ENCODE assay signal across 8 cellular contexts in genomic region chr17:66348605-66349165, GRCh38. TPM values are rescaled to one million over a fixed set of nuclear protein-coding genes. Genes with fewer than 3 reads are reported as not detected.
A peak's percentile ranks its signal among the peaks of the same experiment; 100 is the strongest.
DNase-seq lines count a peak whose midpoint lies in the region; TF ChIP-seq lines count a peak whose summit lies in the region.

No MANE protein-coding gene starts in this region.

- POLR2A ChIA-PET in CD8-positive, alpha-beta memory T cell (lab: Charles Lee): no interaction called here
- POLR2A ChIA-PET in activated CD4-positive, alpha-beta memory T cell treated with anti-CD3 and anti-CD28 coated beads, Interleukin-2, amount 10 ng/mL, durations not matched to agents 7 days and 5 days (lab: Charles Lee): interaction anchor here (0.7 to 2.2 kb wide), 2 partner anchors 44 to 51 kb away, joined by 3 to 5 read pairs; no protein-coding TSS in a partner anchor

- peaks cover 32% of the 10 kb centered on the region for H3K4me1 ChIP-seq in CD8-positive, alpha-beta memory T cell (ENCODE audit: insufficient read depth, low read length)

- H3K36me3 Mint-ChIP-seq in CD8-positive, alpha-beta memory T cell: no peaks in the 10 kb centered on the region
- peaks cover 4% of the 10 kb centered on the region for H3K36me3 Mint-ChIP-seq in activated CD4-positive, alpha-beta memory T cell treated with anti-CD3 and anti-CD28 coated beads, Interleukin-2, amount 10 ng/mL, durations not matched to agents 7 days and 5 days (ENCODE audit: low read depth)
- no peaks in the 10 kb centered on the region for H3K36me3 Mint-ChIP-seq in nephron progenitor cell (ENCODE audit: low read depth)

- CTCF ChIA-PET in CD8-positive, alpha-beta memory T cell (lab: Charles Lee): no interaction called here
- CTCF ChIA-PET in activated CD4-positive, alpha-beta memory T cell treated with anti-CD3 and anti-CD28 coated beads, Interleukin-2, amount 10 ng/mL, durations not matched to agents 7 days and 5 days (lab: Charles Lee): interaction anchor here (1.1 kb wide), 1 partner anchor 17 kb away, joined by 3 read pairs; no protein-coding TSS in a partner anchor

- no peak overlapping the region for H3K4me3 ChIP-seq in CD8-positive, alpha-beta memory T cell (ENCODE audit: low read length)

- H3K9me3 Mint-ChIP-seq in CD8-positive, alpha-beta memory T cell: no peaks in the 10 kb centered on the region
- H3K9me3 Mint-ChIP-seq in activated CD4-positive, alpha-beta memory T cell treated with anti-CD3 and anti-CD28 coated beads, Interleukin-2, amount 10 ng/mL, durations not matched to agents 7 days and 5 days: no peaks in the 10 kb centered on the region
- H3K9me3 Mint-ChIP-seq in nephron progenitor cell: no peaks in the 10 kb centered on the region

- DNase-seq in CD8-positive, alpha-beta memory T cell: no peak
- peak; percentile 28 for DNase-seq in HuH-7.5 (ENCODE audit: low spot score)
- peak; percentile 27 for DNase-seq in activated CD4-positive, alpha-beta memory T cell treated with anti-CD3 and anti-CD28 coated beads, Interleukin-2, amount 10 ng/mL, durations not matched to agents 7 days and 5 days
- DNase-seq in kidney tubule cell (ENCODE audit: low spot score): peak; percentile 80
- DNase-seq in nephron progenitor cell: no peak
- DNase-seq in NCI-H748 (lab: John Stamatoyannopoulos, UW; ENCODE audit: unreplicated experiment): no peak
- DNase-seq in superior temporal gyrus (ENCODE audit: extremely low spot score): no peak
- no peak for DNase-seq in C1 segment of cervical spinal cord (lab: John Stamatoyannopoulos, UW)

- H3K36me3 ChIP-seq in CD8-positive, alpha-beta memory T cell (ENCODE audit: insufficient read depth, low read length): no peaks in the 10 kb centered on the region

- H3K27ac ChIP-seq in CD8-positive, alpha-beta memory T cell (ENCODE audit: low read depth, low read length): peak overlapping the region; percentile 29

- peaks cover 19 to 47% (median 39%) of the 10 kb centered on the region in 3 donors for H3K4me1 Mint-ChIP-seq in CD8-positive, alpha-beta memory T cell
- H3K4me1 Mint-ChIP-seq in activated CD4-positive, alpha-beta memory T cell treated with anti-CD3 and anti-CD28 coated beads, Interleukin-2, amount 10 ng/mL, durations not matched to agents 7 days and 5 days: peaks cover 57% of the 10 kb centered on the region
- peaks cover 40% of the 10 kb centered on the region for H3K4me1 Mint-ChIP-seq in nephron progenitor cell

- no peaks in the 10 kb centered on the region for H3K27me3 Mint-ChIP-seq in CD8-positive, alpha-beta memory T cell
- H3K27me3 Mint-ChIP-seq in activated CD4-positive, alpha-beta memory T cell treated with anti-CD3 and anti-CD28 coated beads, Interleukin-2, amount 10 ng/mL, durations not matched to agents 7 days and 5 days: no peaks in the 10 kb centered on the region
- H3K27me3 Mint-ChIP-seq in nephron progenitor cell (ENCODE audit: low read depth, poor library complexity): peaks cover 6% of the 10 kb centered on the region

- no peak overlapping the region for H3K27ac Mint-ChIP-seq in CD8-positive, alpha-beta memory T cell
- H3K27ac Mint-ChIP-seq in activated CD4-positive, alpha-beta memory T cell treated with anti-CD3 and anti-CD28 coated beads, Interleukin-2, amount 10 ng/mL, durations not matched to agents 7 days and 5 days: peak overlapping the region; percentile 49
- no peak overlapping the region for H3K27ac Mint-ChIP-seq in nephron progenitor cell

- no peaks in the 10 kb centered on the region for H3K9me3 ChIP-seq in CD8-positive, alpha-beta memory T cell (ENCODE audit: low read length)

- no peaks in the 10 kb centered on the region for H3K27me3 ChIP-seq in CD8-positive, alpha-beta memory T cell (ENCODE audit: insufficient read depth, low read length, poor library complexity, severe bottlenecking)

- TF ChIP-seq CTCF in nephron progenitor cell (IDR thresholded peaks at IDR 0.05): no peak

- no peak overlapping the region for H3K4me3 Mint-ChIP-seq in CD8-positive, alpha-beta memory T cell
- H3K4me3 Mint-ChIP-seq in activated CD4-positive, alpha-beta memory T cell treated with anti-CD3 and anti-CD28 coated beads, Interleukin-2, amount 10 ng/mL, durations not matched to agents 7 days and 5 days: no peak overlapping the region
- no peak overlapping the region for H3K4me3 Mint-ChIP-seq in nephron progenitor cell

RNA-seq across cellular contexts. Expression of gene PRKCA, which starts 46.3 kb away (rescaled TPM):
- 10 to 100 TPM; 73.9 to 74.1 TPM for total RNA-seq in CD8-positive, alpha-beta memory T cell
- polyA plus RNA-seq in CD8-positive, alpha-beta memory T cell: 1.8 TPM
- total RNA-seq in activated CD4-positive, alpha-beta memory T cell treated with anti-CD3 and anti-CD28 coated beads, Interleukin-2, amount 10 ng/mL, durations not matched to agents 7 days and 5 days: 10 to 100 TPM; 57.6 to 61.3 TPM

Comparison
In these comparisons a context has a peak if more than half of its experiments do, and no peak if none do; other contexts are left out.
1. DNase-seq: peak in HuH-7.5 (single experiment), activated CD4-positive, alpha-beta memory T cell treated with anti-CD3 and anti-CD28 coated beads, Interleukin-2, amount 10 ng/mL, durations not matched to agents 7 days and 5 days (single experiment) and kidney tubule cell (single experiment); none in CD8-positive, alpha-beta memory T cell (0 of 5), nephron progenitor cell (single experiment), NCI-H748 (single experiment), superior temporal gyrus (single experiment) and C1 segment of cervical spinal cord (0 of 14).